ENCODE assay signal across 14 cellular contexts in genomic region chr4:17128268-17128667, GRCh38.
"Had no signal": no experiment of that assay in that cellular context is flagged by ENCODE, and none has a peak within 500 bp of the region (broad histone marks: within the 10 kb centered on the region; RNA-seq: fewer than 3 reads in every experiment).

No MANE protein-coding gene starts in this region.

- ATAC-seq: gastroesophageal sphincter had no signal

- H3K9me3 Mint-ChIP-seq: activated CD4-positive, alpha-beta T cell treated with anti-CD3 and anti-CD28 coated beads, Interleukin-2, amount 10 ng/mL, durations not matched to agents 7 days and 5 days; activated naive CD4-positive, alpha-beta T cell treated with anti-CD3 and anti-CD28 coated beads, Interleukin-2, amount 50 U/mL, for 24 hours; endodermal cell; nephron progenitor cell had no signal

- H3K4me3 ChIP-seq: gastroesophageal sphincter, ovary, stomach had no signal

- H3K36me3 Mint-ChIP-seq: activated naive CD4-positive, alpha-beta T cell treated with anti-CD3 and anti-CD28 coated beads, Interleukin-2, amount 50 U/mL, for 24 hours; brain had no signal

- H3K27me3 Mint-ChIP-seq: brain had no signal

- H3K27ac Mint-ChIP-seq: activated CD4-positive, alpha-beta T cell treated with anti-CD3 and anti-CD28 coated beads, Interleukin-2, amount 10 ng/mL, durations not matched to agents 7 days and 5 days; activated naive CD4-positive, alpha-beta T cell treated with anti-CD3 and anti-CD28 coated beads, Interleukin-2, amount 50 U/mL, for 24 hours; brain; endodermal cell; nephron progenitor cell had no signal

- H3K36me3 ChIP-seq: gastroesophageal sphincter, ovary, stomach had no signal

- H3K4me1 Mint-ChIP-seq: activated CD4-positive, alpha-beta T cell treated with anti-CD3 and anti-CD28 coated beads, Interleukin-2, amount 10 ng/mL, durations not matched to agents 7 days and 5 days; activated naive CD4-positive, alpha-beta T cell treated with anti-CD3 and anti-CD28 coated beads, Interleukin-2, amount 50 U/mL, for 24 hours; brain; endodermal cell; nephron progenitor cell had no signal

- DNase-seq: activated CD4-positive, alpha-beta T cell treated with anti-CD3 and anti-CD28 coated beads, Interleukin-2, amount 10 ng/mL, durations not matched to agents 7 days and 5 days; activated CD4-positive, CD25-positive, alpha-beta regulatory T cell; activated T-cell treated with anti-CD3 and anti-CD28 coated beads, Interleukin-2, amount 50 U/mL, for 1 hour; amniotic stem cell; endodermal cell; erythroblast; nephron progenitor cell; ovary; stimulated activated CD4-positive, alpha-beta T cell treated with anti-CD3 and anti-CD28 coated beads, Interleukin-15, amount 100 ng/mL, for 24 hours; stimulated activated CD4-positive, alpha-beta T cell treated with anti-CD3 and anti-CD28 coated beads, Interleukin-4, amount 100 ng/mL, for 24 hours; stomach had no signal

- H3K4me3 Mint-ChIP-seq: activated CD4-positive, alpha-beta T cell treated with anti-CD3 and anti-CD28 coated beads, Interleukin-2, amount 10 ng/mL, durations not matched to agents 7 days and 5 days; activated naive CD4-positive, alpha-beta T cell treated with anti-CD3 and anti-CD28 coated beads, Interleukin-2, amount 50 U/mL, for 24 hours; brain; endodermal cell; nephron progenitor cell had no signal

- H3K27me3 ChIP-seq: gastroesophageal sphincter, ovary, stomach had no signal
